ENCODE assay signal across 2 cellular contexts in the genomic region with DNA sequence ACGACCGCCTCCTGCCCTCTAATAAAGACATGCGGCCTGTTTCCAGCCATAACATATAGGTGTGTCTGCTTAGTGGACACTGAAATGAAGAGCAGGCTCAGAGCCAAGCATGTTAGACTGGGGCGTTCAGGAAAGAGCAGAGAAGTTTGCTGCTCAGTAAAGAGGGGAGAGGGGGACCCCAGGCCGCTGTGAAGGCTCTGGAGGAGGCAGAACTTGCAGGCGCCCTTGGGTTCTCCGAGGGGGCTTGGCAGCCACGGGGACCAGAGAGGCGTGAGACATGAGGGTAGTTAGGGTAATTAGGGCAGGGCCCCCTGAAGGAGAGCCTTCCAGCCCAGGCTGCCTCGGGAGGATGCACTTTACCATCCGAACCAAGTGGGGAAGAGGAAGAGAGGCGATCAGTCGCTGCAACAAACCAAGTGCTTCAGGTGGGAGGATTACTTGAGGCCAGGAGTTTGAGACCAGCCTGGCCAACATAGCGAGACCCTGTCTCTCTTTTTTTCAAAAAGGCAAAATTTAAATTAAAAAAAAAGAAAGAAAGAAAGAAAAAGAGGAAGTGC.
TF ChIP-seq lines count a peak whose summit lies in the region.

No MANE protein-coding gene starts in this region.

TF ChIP-seq in SK-N-SH, 30 proteins besides CTCF, POLR2A, EP300 and RAD21 (continued from another document):
- TF ChIP-seq SIN3A (IDR thresholded peaks at IDR 0.05; ENCODE audit: borderline replicate concordance, low read depth, low read length) (no peak), POLR2AphosphoS5 (IDR thresholded peaks at IDR 0.05; ENCODE audit: low read depth, low read length) (no peak), GATA2 (CRISPR knock-in tag; IDR thresholded peaks at IDR 0.05) (no peak), MEF2A (IDR thresholded peaks at IDR 0.05; ENCODE audit: borderline replicate concordance, low read depth) (no peak), TEAD4 (IDR thresholded peaks at IDR 0.05; ENCODE audit: borderline replicate concordance, insufficient read depth) (no peak), EZH2phosphoT487 (IDR thresholded peaks at IDR 0.05; ENCODE audit: borderline replicate concordance, low read depth) (no peak), GABPA (IDR thresholded peaks at IDR 0.05; ENCODE audit: low read depth) (no peak), MAX (IDR thresholded peaks at IDR 0.05; ENCODE audit: low read depth) (no peak), SMC3 (IDR thresholded peaks at IDR 0.05; ENCODE audit: low read depth, low read length) (no peak), YY1 (IDR thresholded peaks at IDR 0.05; ENCODE audit: low read depth) (no peak), JUND (IDR thresholded peaks at IDR 0.05) (no peak)
- TF ChIP-seq, protein P1, sequence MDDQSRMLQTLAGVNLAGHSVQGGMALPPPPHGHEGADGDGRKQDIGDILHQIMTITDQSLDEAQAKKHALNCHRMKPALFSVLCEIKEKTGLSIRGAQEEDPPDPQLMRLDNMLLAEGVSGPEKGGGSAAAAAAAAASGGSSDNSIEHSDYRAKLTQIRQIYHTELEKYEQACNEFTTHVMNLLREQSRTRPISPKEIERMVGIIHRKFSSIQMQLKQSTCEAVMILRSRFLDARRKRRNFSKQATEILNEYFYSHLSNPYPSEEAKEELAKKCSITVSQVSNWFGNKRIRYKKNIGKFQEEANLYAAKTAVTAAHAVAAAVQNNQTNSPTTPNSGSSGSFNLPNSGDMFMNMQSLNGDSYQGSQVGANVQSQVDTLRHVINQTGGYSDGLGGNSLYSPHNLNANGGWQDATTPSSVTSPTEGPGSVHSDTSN (IDR thresholded peaks at IDR 0.05): no peak
- TF ChIP-seq, protein P2, sequence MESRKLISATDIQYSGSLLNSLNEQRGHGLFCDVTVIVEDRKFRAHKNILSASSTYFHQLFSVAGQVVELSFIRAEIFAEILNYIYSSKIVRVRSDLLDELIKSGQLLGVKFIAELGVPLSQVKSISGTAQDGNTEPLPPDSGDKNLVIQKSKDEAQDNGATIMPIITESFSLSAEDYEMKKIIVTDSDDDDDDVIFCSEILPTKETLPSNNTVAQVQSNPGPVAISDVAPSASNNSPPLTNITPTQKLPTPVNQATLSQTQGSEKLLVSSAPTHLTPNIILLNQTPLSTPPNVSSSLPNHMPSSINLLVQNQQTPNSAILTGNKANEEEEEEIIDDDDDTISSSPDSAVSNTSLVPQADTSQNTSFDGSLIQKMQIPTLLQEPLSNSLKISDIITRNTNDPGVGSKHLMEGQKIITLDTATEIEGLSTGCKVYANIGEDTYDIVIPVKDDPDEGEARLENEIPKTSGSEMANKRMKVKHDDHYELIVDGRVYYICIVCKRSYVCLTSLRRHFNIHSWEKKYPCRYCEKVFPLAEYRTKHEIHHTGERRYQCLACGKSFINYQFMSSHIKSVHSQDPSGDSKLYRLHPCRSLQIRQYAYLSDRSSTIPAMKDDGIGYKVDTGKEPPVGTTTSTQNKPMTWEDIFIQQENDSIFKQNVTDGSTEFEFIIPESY (IDR thresholded peaks at IDR 0.05; ENCODE audit: borderline replicate concordance, low read depth): no peak
TF ChIP-seq in SK-N-SH: peak in this region for 0.

TF ChIP-seq in SK-N-SH treated with all-trans-retinoic acid at 6 μM for 48 hours, 23 proteins besides CTCF, POLR2A, EP300 and RAD21 (continued from another document):
- TF ChIP-seq, protein P3, sequence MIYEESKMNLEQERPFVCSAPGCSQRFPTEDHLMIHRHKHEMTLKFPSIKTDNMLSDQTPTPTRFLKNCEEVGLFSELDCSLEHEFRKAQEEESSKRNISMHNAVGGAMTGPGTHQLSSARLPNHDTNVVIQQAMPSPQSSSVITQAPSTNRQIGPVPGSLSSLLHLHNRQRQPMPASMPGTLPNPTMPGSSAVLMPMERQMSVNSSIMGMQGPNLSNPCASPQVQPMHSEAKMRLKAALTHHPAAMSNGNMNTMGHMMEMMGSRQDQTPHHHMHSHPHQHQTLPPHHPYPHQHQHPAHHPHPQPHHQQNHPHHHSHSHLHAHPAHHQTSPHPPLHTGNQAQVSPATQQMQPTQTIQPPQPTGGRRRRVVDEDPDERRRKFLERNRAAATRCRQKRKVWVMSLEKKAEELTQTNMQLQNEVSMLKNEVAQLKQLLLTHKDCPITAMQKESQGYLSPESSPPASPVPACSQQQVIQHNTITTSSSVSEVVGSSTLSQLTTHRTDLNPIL (CRISPR knock-in tag; IDR thresholded peaks at IDR 0.05; ENCODE audit: low read depth): no peak
- no peak for TF ChIP-seq BACH2 (CRISPR knock-in tag; IDR thresholded peaks at IDR 0.05; ENCODE audit: borderline replicate concordance)
- no peak for TF ChIP-seq PPARA (CRISPR knock-in tag; IDR thresholded peaks at IDR 0.05; ENCODE audit: borderline replicate concordance)
- no peak for TF ChIP-seq ISL1 (CRISPR knock-in tag; IDR thresholded peaks at IDR 0.05)
- TF ChIP-seq ARNTL (CRISPR knock-in tag; IDR thresholded peaks at IDR 0.05; ENCODE audit: borderline replicate concordance, low read depth): no peak
- TF ChIP-seq ZFP30 (CRISPR knock-in tag; IDR thresholded peaks at IDR 0.05): no peak
- no peak for TF ChIP-seq ESRRG (CRISPR knock-in tag; IDR thresholded peaks at IDR 0.05)
- TF ChIP-seq TSHZ2 (CRISPR knock-in tag; IDR thresholded peaks at IDR 0.05): no peak
- no peak for TF ChIP-seq OSR1 (CRISPR knock-in tag; IDR thresholded peaks at IDR 0.05)
- TF ChIP-seq SNAI2 (CRISPR knock-in tag; IDR thresholded peaks at IDR 0.05): no peak
- no peak for TF ChIP-seq RARB (CRISPR knock-in tag; IDR thresholded peaks at IDR 0.05)
- no peak for TF ChIP-seq ZFP3 (CRISPR knock-in tag; IDR thresholded peaks at IDR 0.05)
- no peak for TF ChIP-seq ZNF8 (CRISPR knock-in tag; IDR thresholded peaks at IDR 0.05)
- no peak for TF ChIP-seq POU6F1 (CRISPR knock-in tag; IDR thresholded peaks at IDR 0.05; ENCODE audit: borderline replicate concordance, low read depth)
- TF ChIP-seq ZC3H10 (CRISPR knock-in tag; IDR thresholded peaks at IDR 0.05): no peak
- no peak for TF ChIP-seq ZNF70 (CRISPR knock-in tag; IDR thresholded peaks at IDR 0.05)
- no peak for TF ChIP-seq TCF4 (CRISPR knock-in tag; IDR thresholded peaks at IDR 0.05; ENCODE audit: borderline replicate concordance)
- no peak for TF ChIP-seq TOX (CRISPR knock-in tag; IDR thresholded peaks at IDR 0.05; ENCODE audit: borderline replicate concordance)
